30 cellular contexts compared by ENCODE assay signal in genomic region chr10:5633166-5633565, GRCh38. TPM values are rescaled to one million over a fixed set of nuclear protein-coding genes. Genes with fewer than 3 reads are reported as not detected.
DNase-seq lines count a peak whose midpoint lies in the region; ATAC-seq, FAIRE-seq and TF ChIP-seq lines count a peak whose summit lies in the region.
"Had no signal": no experiment of that assay in that cellular context is flagged by ENCODE, and none has a peak within 500 bp of the region (broad histone marks: within the 10 kb centered on the region; RNA-seq: fewer than 3 reads in every experiment).

No MANE protein-coding gene starts in this region.

- H3K9ac ChIP-seq in smooth muscle cell (ENCODE audit: low read depth): no peak overlapping the region

- peaks cover 7% of the 10 kb centered on the region for H3F3A ChIP-seq in smooth muscle cell (ENCODE audit: low read depth)

- ATAC-seq in A549: no peak
- ATAC-seq in GM21423 (IDR thresholded peaks at IDR 0.05; ENCODE audit: unreplicated experiment): no peak
- ATAC-seq in activated T-cell treated with anti-CD3 and anti-CD28 coated beads, Interleukin-2, amount 50 U/mL, for 4 hours: no peak
- ATAC-seq in stimulated activated memory B cell treated with anti-CD40 and anti-IgM and Interleukin-4, amounts not matched to agents 10 μg/mL and 1 μg/mL and 100 μg/mL, for 72 hours: no peak
- ATAC-seq: activated CD4-positive, alpha-beta T cell treated with anti-CD3 and anti-CD28 coated beads for 36 hours; activated CD8-positive, alpha-beta T cell treated with anti-CD3 and anti-CD28 coated beads, Interleukin-2, amount 10 ng/mL, durations not matched to agents 7 days and 5 days; PC-3 had no signal

- DNase-seq in A549 (ENCODE audit: low read depth in 1 of 2, low spot score in 1 of 2): no peak
- peak; percentile 18 for DNase-seq in iris pigment epithelial cell (ENCODE audit: low read depth)
- DNase-seq in smooth muscle cell (lab: John Stamatoyannopoulos, UW; ENCODE audit: unreplicated experiment): no peak
- no peak for DNase-seq in activated T-cell treated with anti-CD3 and anti-CD28 coated beads, Interleukin-2, amount 50 U/mL, for 4 hours
- no peak for DNase-seq in HAP-1 (ENCODE audit: low spot score in 2 of 2)
- DNase-seq: activated CD4-positive, alpha-beta T cell treated with anti-CD3 and anti-CD28 coated beads for 36 hours; activated CD8-positive, alpha-beta T cell treated with anti-CD3 and anti-CD28 coated beads, Interleukin-2, amount 10 ng/mL, durations not matched to agents 7 days and 5 days; activated effector memory CD4-positive, alpha-beta T cell treated with anti-CD3 and anti-CD28 coated beads, Interleukin-2, amount 50 U/mL, for 16 hours; activated naive CD8-positive, alpha-beta T cell treated with anti-CD3 and anti-CD28 coated beads, Interleukin-2, amount 10 ng/mL, durations not matched to agents 7 days and 5 days; AML-193; CD4-positive, alpha-beta memory T cell; GOT3; heart left ventricle; naive B cell; NCI-H1092; NCI-H187; NCI-H524; NK-92 treated with Interleukin-12 subunit alpha and Interleukin-12 subunit beta, amount 100 ng/mL, for 24 hours; occipital lobe; Right ventricle myocardium superior; stimulated activated CD4-positive, alpha-beta T cell treated with anti-CD3 and anti-CD28 coated beads, Interleukin-2, amount 100 ng/mL, for 48 hours had no signal

- no peaks in the 10 kb centered on the region for H3K36me3 ChIP-seq in smooth muscle cell (ENCODE audit: low read depth)
- no peaks in the 10 kb centered on the region for H3K36me3 ChIP-seq in HAP-1 (replicated peaks)
- H3K36me3 ChIP-seq: heart left ventricle, vagina had no signal

- peak overlapping the region in 1 of 5 experiments; percentile 8 for H3K4me3 Mint-ChIP-seq in brain
- no peak overlapping the region for H3K4me3 Mint-ChIP-seq in activated T-cell treated with anti-CD3 and anti-CD28 coated beads, Interleukin-2, amount 50 U/mL, for 4 hours
- no peak overlapping the region for H3K4me3 Mint-ChIP-seq in stimulated activated memory B cell treated with anti-CD40 and anti-IgM and Interleukin-4, amounts not matched to agents 10 μg/mL and 1 μg/mL and 100 μg/mL, for 72 hours
- H3K4me3 Mint-ChIP-seq: activated CD4-positive, alpha-beta T cell treated with anti-CD3 and anti-CD28 coated beads for 36 hours; activated CD8-positive, alpha-beta T cell treated with anti-CD3 and anti-CD28 coated beads, Interleukin-2, amount 10 ng/mL, durations not matched to agents 7 days and 5 days; activated naive CD8-positive, alpha-beta T cell treated with anti-CD3 and anti-CD28 coated beads, Interleukin-2, amount 10 ng/mL, durations not matched to agents 7 days and 5 days; CD4-positive, alpha-beta memory T cell; IgD-negative memory B cell; naive B cell; T-helper 2 cell treated with Interferon-gamma antibody and Interleukin-4, amounts not matched to agents 5 μg/mL and 100 μg/mL, for 36 hours had no signal

- H3K9me3 ChIP-seq in A549: no peaks in the 10 kb centered on the region
- no peaks in the 10 kb centered on the region for H3K9me3 ChIP-seq in smooth muscle cell (replicated peaks; ENCODE audit: low read depth)
- H3K9me3 ChIP-seq in HAP-1: no peaks in the 10 kb centered on the region
- H3K9me3 ChIP-seq: heart left ventricle, vagina had no signal

- peaks cover 4% of the 10 kb centered on the region for H3K27me3 Mint-ChIP-seq in brain
- H3K27me3 Mint-ChIP-seq in activated T-cell treated with anti-CD3 and anti-CD28 coated beads, Interleukin-2, amount 50 U/mL, for 4 hours (ENCODE audit: low read depth): peaks cover 4% of the 10 kb centered on the region
- H3K27me3 Mint-ChIP-seq in stimulated activated memory B cell treated with anti-CD40 and anti-IgM and Interleukin-4, amounts not matched to agents 10 μg/mL and 1 μg/mL and 100 μg/mL, for 72 hours: peaks cover 21% of the 10 kb centered on the region

- CTCF ChIA-PET in A549 (lab: Yijun Ruan, JAX): interaction anchor here (0.9 to 5.2 kb wide), 4 partner anchors 10 to 190 kb away, joined by 3 to 47 read pairs (median 21); no protein-coding TSS in a partner anchor

- H3K27ac ChIP-seq in A549: peak overlapping the region; percentile 57 to 60; a peak in 2 of 6 replicates
- peak overlapping the region; percentile 81 for H3K27ac ChIP-seq in smooth muscle cell (ENCODE audit: low read depth)

- H3K4me3 ChIP-seq in A549 (no peak overlapping the region), smooth muscle cell (no peak overlapping the region), HAP-1 (no peak overlapping the region)
- H3K4me3 ChIP-seq: heart left ventricle, vagina had no signal

- FAIRE-seq in A549 (lab: Jason Lieb, UNC): no peak
- FAIRE-seq: A204.1, GM12892 had no signal

- no peak overlapping the region for H2AFZ ChIP-seq in smooth muscle cell (ENCODE audit: low read depth)

- H3K27me3 ChIP-seq in smooth muscle cell (ENCODE audit: low read depth): no peaks in the 10 kb centered on the region
- H3K27me3 ChIP-seq in HAP-1 (ENCODE audit: low read depth): no peaks in the 10 kb centered on the region
- H3K27me3 ChIP-seq: heart left ventricle, vagina had no signal

- H3K36me3 Mint-ChIP-seq in brain: no peaks in the 10 kb centered on the region
- H3K36me3 Mint-ChIP-seq in activated T-cell treated with anti-CD3 and anti-CD28 coated beads, Interleukin-2, amount 50 U/mL, for 4 hours (ENCODE audit: insufficient read depth): no peaks in the 10 kb centered on the region
- H3K36me3 Mint-ChIP-seq in stimulated activated memory B cell treated with anti-CD40 and anti-IgM and Interleukin-4, amounts not matched to agents 10 μg/mL and 1 μg/mL and 100 μg/mL, for 72 hours: no peaks in the 10 kb centered on the region
- H3K36me3 Mint-ChIP-seq: activated naive CD8-positive, alpha-beta T cell treated with anti-CD3 and anti-CD28 coated beads, Interleukin-2, amount 10 ng/mL, durations not matched to agents 7 days and 5 days; CD4-positive, alpha-beta memory T cell; naive B cell had no signal

- peaks cover 0 to 2% (median 0%) of the 10 kb centered on the region in 5 experiments for H3K9me3 Mint-ChIP-seq in brain
- no peaks in the 10 kb centered on the region for H3K9me3 Mint-ChIP-seq in activated T-cell treated with anti-CD3 and anti-CD28 coated beads, Interleukin-2, amount 50 U/mL, for 4 hours
- no peaks in the 10 kb centered on the region for H3K9me3 Mint-ChIP-seq in stimulated activated memory B cell treated with anti-CD40 and anti-IgM and Interleukin-4, amounts not matched to agents 10 μg/mL and 1 μg/mL and 100 μg/mL, for 72 hours
- H3K9me3 Mint-ChIP-seq: activated naive CD8-positive, alpha-beta T cell treated with anti-CD3 and anti-CD28 coated beads, Interleukin-2, amount 10 ng/mL, durations not matched to agents 7 days and 5 days; IgD-negative memory B cell; naive B cell; T-helper 2 cell treated with Interferon-gamma antibody and Interleukin-4, amounts not matched to agents 5 μg/mL and 100 μg/mL, for 36 hours had no signal

- peak overlapping the region; percentile 73; the same call in 2 of the 3 replicates for H3K4me2 ChIP-seq in A549
- peak overlapping the region; percentile 60 for H3K4me2 ChIP-seq in smooth muscle cell

- peaks cover 59% of the 10 kb centered on the region for H3K4me1 Mint-ChIP-seq in brain
- H3K4me1 Mint-ChIP-seq in activated T-cell treated with anti-CD3 and anti-CD28 coated beads, Interleukin-2, amount 50 U/mL, for 4 hours (ENCODE audit: low read depth): peaks cover 16% of the 10 kb centered on the region
- H3K4me1 Mint-ChIP-seq in stimulated activated memory B cell treated with anti-CD40 and anti-IgM and Interleukin-4, amounts not matched to agents 10 μg/mL and 1 μg/mL and 100 μg/mL, for 72 hours: peaks cover 12% of the 10 kb centered on the region

- no peak for TF ChIP-seq EP300 in A549 (IDR thresholded peaks at IDR 0.05)

- no peaks in the 10 kb centered on the region for H4K20me1 ChIP-seq in smooth muscle cell (ENCODE audit: low read depth)

- in situ Hi-C loops in HAP-1 (cut with MboI; ENCODE audit: low sequenced_read_pairs): no loop called here

- POLR2A ChIA-PET in A549 (lab: Yijun Ruan, JAX): no interaction called here

- H3K4me1 ChIP-seq in A549 (peaks cover 27% of the 10 kb centered on the region), smooth muscle cell (ENCODE audit: low read depth) (peaks cover 3% of the 10 kb centered on the region), HAP-1 (no peaks in the 10 kb centered on the region)

- no peak for TF ChIP-seq CTCF in A549 (IDR thresholded peaks at IDR 0.05)
- no peak for TF ChIP-seq CTCF in brain (conservative IDR thresholded peaks at IDR 0.05)
- no peak for TF ChIP-seq CTCF in smooth muscle cell (IDR thresholded peaks at IDR 0.05; ENCODE audit: borderline replicate concordance, insufficient read depth, poor library complexity, severe bottlenecking)

- TF ChIP-seq POLR2A in A549 (IDR thresholded peaks at IDR 0.05; ENCODE audit: low read length): no peak

- peak overlapping the region in 3 of 5 experiments; percentile 70 to 91 (median 75) for H3K27ac Mint-ChIP-seq in brain
- no peak overlapping the region for H3K27ac Mint-ChIP-seq in stimulated activated memory B cell treated with anti-CD40 and anti-IgM and Interleukin-4, amounts not matched to agents 10 μg/mL and 1 μg/mL and 100 μg/mL, for 72 hours
- H3K27ac Mint-ChIP-seq: activated CD4-positive, alpha-beta T cell treated with anti-CD3 and anti-CD28 coated beads for 36 hours; activated CD8-positive, alpha-beta T cell treated with anti-CD3 and anti-CD28 coated beads, Interleukin-2, amount 10 ng/mL, durations not matched to agents 7 days and 5 days; activated naive CD8-positive, alpha-beta T cell treated with anti-CD3 and anti-CD28 coated beads, Interleukin-2, amount 10 ng/mL, durations not matched to agents 7 days and 5 days; CD4-positive, alpha-beta memory T cell; IgD-negative memory B cell; T-helper 2 cell treated with Interferon-gamma antibody and Interleukin-4, amounts not matched to agents 5 μg/mL and 100 μg/mL, for 36 hours had no signal

- WGBS in A549 (ENCODE audit: missing lambda C conversion rate): 95% methylated on average over 5 of the region's 5 CpGs
- 29% methylated on average over 5 of the region's 5 CpGs for WGBS in smooth muscle cell (ENCODE audit: low lambda C conversion rate)

- no peaks in the 10 kb centered on the region for H3K79me2 ChIP-seq in smooth muscle cell (ENCODE audit: low read depth)

- TF ChIP-seq RAD21 in A549 (conservative IDR thresholded peaks at IDR 0.05 in 1 of 2, IDR thresholded peaks at IDR 0.05 in 1 of 2): no peak

RNA-seq across cellular contexts. Expression of gene ASB13, which starts 33.2 kb away (rescaled TPM):
- 12.9 and 14.7 TPM in 2 replicates for polyA plus RNA-seq in A549 (2011; rRNA removed)
- 9.1 and 11.6 TPM in 2 replicates for polyA plus RNA-seq in A549 (2012; cell fraction: cytosol; rRNA removed)
- 9.0 and 9.7 TPM in 2 replicates for polyA plus RNA-seq in A549 (2012; cell fraction: nucleus; rRNA removed)
- polyA plus RNA-seq in A549 (2017; fragmentation: RNase III; extraction: RNeasy Plus Mini Kit Qiagen cat#74134 plus additional on column Dnase treatment): 9.0 to 10.9 TPM (median 10.5 TPM) in 3 replicates
- polyA minus RNA-seq in A549 (2011; rRNA and poly(A)+ RNA removed): 21.5 and 22.5 TPM in 2 replicates
- polyA plus RNA-seq in brain (ENCODE audit: insufficient read depth, low read depth, low replicate concordance): 13.7 TPM
- 12.6 and 22.6 TPM in 2 replicates for total RNA-seq in smooth muscle cell
- polyA plus RNA-seq in smooth muscle cell: 26.4 and 34.7 TPM in 2 replicates
- 10 to 100 TPM in 1 of 3 donors, 1 to 10 TPM in 2; 7.4 to 15.3 (median 8.0) TPM for total RNA-seq in activated T-cell treated with anti-CD3 and anti-CD28 coated beads, Interleukin-2, amount 50 U/mL, for 4 hours

RNA-seq across cellular contexts. Expression of gene TASOR2, which starts 51.5 kb away (rescaled TPM):
- polyA plus RNA-seq in A549 (2011; rRNA removed) (79.4 and 96.7 TPM in 2 replicates), A549 (2017; fragmentation: RNase III; extraction: RNeasy Plus Mini Kit Qiagen cat#74134 plus additional on column Dnase treatment) (26.7 to 32.7 TPM (median 27.0 TPM) in 3 replicates), brain (ENCODE audit: insufficient read depth, low read depth, low replicate concordance) (14.4 TPM), smooth muscle cell (15.4 and 24.3 TPM in 2 replicates)
- polyA plus RNA-seq in A549 (2012; cell fraction: cytosol; rRNA removed): 15.3 and 17.8 TPM in 2 replicates
- polyA plus RNA-seq in A549 (2012; cell fraction: nucleus; rRNA removed): 19.0 and 21.5 TPM in 2 replicates
- 68.7 TPM in 2 replicates for polyA minus RNA-seq in A549 (2011; rRNA and poly(A)+ RNA removed)
- total RNA-seq in smooth muscle cell: 123 and 132 TPM in 2 replicates
- total RNA-seq in activated T-cell treated with anti-CD3 and anti-CD28 coated beads, Interleukin-2, amount 50 U/mL, for 4 hours: 100 to 1,000 TPM in 2 of 3 donors, 10 to 100 TPM in 1; 93.4 to 115 (median 109) TPM
